Comparison of ENCODE assay signal across 19 cellular contexts in genomic region chr15:94052711-94053110, GRCh38.
DNase-seq lines count a peak whose midpoint lies in the region; ATAC-seq, FAIRE-seq and TF ChIP-seq lines count a peak whose summit lies in the region.
"Had no signal": no experiment of that assay in that cellular context is flagged by ENCODE, and none has a peak within 500 bp of the region (broad histone marks: within the 10 kb centered on the region; RNA-seq: fewer than 3 reads in every experiment).

No MANE protein-coding gene starts in this region.

- DNase-seq in Ammon's horn (ENCODE audit: low spot score) (peak; percentile 9), midbrain (lab: John Stamatoyannopoulos, UW) (peak; percentile 1), sciatic nerve (ENCODE audit: low spot score) (no peak), erythroblast (lab: John Stamatoyannopoulos, UW) (no peak), pancreas (no peak)
- DNase-seq: AML-193; Calu3; CD4-positive, alpha-beta memory T cell; DMS79 treated with DMSO at 0.1 percent for 48 hours; EL; H9; IMR-90 had no signal

- H3K4me1 ChIP-seq in ectodermal cell (ENCODE audit: control insufficient read depth, insufficient read depth, low read length) (no peaks in the 10 kb centered on the region), pancreas (no peaks in the 10 kb centered on the region)
- H3K4me1 ChIP-seq: A549 had no signal

- H3K9me3 ChIP-seq in ectodermal cell (ENCODE audit: control insufficient read depth, low read length) (no peaks in the 10 kb centered on the region), pancreas (no peaks in the 10 kb centered on the region)

- no peak for TF ChIP-seq CTCF in pancreas (IDR thresholded peaks at IDR 0.05)

- no peaks in the 10 kb centered on the region for H3K27me3 ChIP-seq in ectodermal cell (ENCODE audit: control insufficient read depth, insufficient read depth, low read length, poor library complexity, severe bottlenecking)
- no peaks in the 10 kb centered on the region for H3K27me3 ChIP-seq in pancreas
- H3K27me3 ChIP-seq: BLaER1 had no signal

- H3K27ac ChIP-seq in ectodermal cell (ENCODE audit: insufficient read depth, low read depth, low read length, poor library complexity, severe bottlenecking), result peak overlapping the region; percentile 30
- no peak overlapping the region for H3K27ac ChIP-seq in pancreas
- H3K27ac ChIP-seq: 22Rv1, A549, BLaER1 had no signal

- no peak for TF ChIP-seq POLR2A in erythroblast (IDR thresholded peaks at IDR 0.05; ENCODE audit: low read length)

- ATAC-seq in sciatic nerve (peak; percentile 24), HG03139 (IDR thresholded peaks at IDR 0.05; ENCODE audit: unreplicated experiment) (no peak), pancreas (no peak)
- ATAC-seq: A549, GM12878 had no signal

- H3K36me3 ChIP-seq in ectodermal cell (ENCODE audit: control insufficient read depth, insufficient read depth, low read length), result no peaks in the 10 kb centered on the region
- H3K36me3 ChIP-seq in pancreas, result no peaks in the 10 kb centered on the region
- H3K36me3 ChIP-seq: BLaER1 had no signal

- no peak for FAIRE-seq in pancreas (lab: Jason Lieb, UNC)
- FAIRE-seq: A549, GM12878, H1 had no signal

- H3K4me3 ChIP-seq in ectodermal cell (ENCODE audit: insufficient read depth, low read depth, low read length) (no peak overlapping the region), pancreas (no peak overlapping the region)
- H3K4me3 ChIP-seq: A549, BLaER1, GM12878 had no signal

- intact Hi-C loops in sciatic nerve (cut with DNase I), result no loop called here
- intact Hi-C loops in pancreas (cut with DNase I), result no loop called here

- whole genome bisulfite sequencing in ectodermal cell, 2 experiments, result 26 to 33% methylated on average over 2 of the region's 2 CpGs
- WGBS in pancreas, 2 donors, result 80 to 84% methylated on average over 2 of the region's 2 CpGs

Comparison
In these comparisons a context has a peak if more than half of its experiments do, and no peak if none do; other contexts are left out.
1. DNase-seq: peak in Ammon's horn (single experiment) and midbrain (single experiment); none in sciatic nerve (single experiment), erythroblast (0 of 2) and pancreas (0 of 6).